Comparison of ENCODE assay signal across 21 cellular contexts in genomic region chr7:16080131-16080530, GRCh38.
"Had no signal": no experiment of that assay in that cellular context is flagged by ENCODE, and none has a peak within 500 bp of the region (broad histone marks: within the 10 kb centered on the region; RNA-seq: fewer than 3 reads in every experiment).

No MANE protein-coding gene starts in this region.

- H3K27me3 ChIP-seq: heart left ventricle, left lung, ovary, right atrium auricular region, spleen, vagina had no signal

- ATAC-seq: heart left ventricle, left lung, WTC11 had no signal

- H3K27ac ChIP-seq: heart left ventricle, left lung, ovary, prostate gland, right atrium auricular region, spleen, thoracic aorta, vagina had no signal

- H3K4me1 ChIP-seq: left lung, prostate gland, right atrium auricular region, spleen had no signal

- DNase-seq: activated CD8-positive, alpha-beta memory T cell treated with anti-CD3 and anti-CD28 coated beads for 24 hours; activated CD8-positive, alpha-beta memory T cell treated with anti-CD3 and anti-CD28 coated beads, Interleukin-2, amount 50 U/mL, for 4 hours; activated naive CD4-positive, alpha-beta T cell; activated T-cell treated with anti-CD3 and anti-CD28 coated beads, Interleukin-2, amount 50 U/mL, for 24 hours; amniotic stem cell; effector CD4-positive, alpha-beta T cell; erythroblast; heart left ventricle; left lung; natural killer cell; ovary; spleen; stimulated activated CD4-positive, alpha-beta T cell treated with anti-CD3 and anti-CD28 coated beads, Interleukin-4, amount 100 ng/mL, for 24 hours; stimulated activated naive CD4-positive, alpha-beta T cell treated with Interleukin-2 at 50 U/mL for 16 hours; T1000 had no signal

- H3K4me3 ChIP-seq: heart left ventricle, left lung, ovary, prostate gland, right atrium auricular region, spleen, thoracic aorta, vagina had no signal

- FAIRE-seq: endometrium had no signal

- H3K36me3 ChIP-seq: heart left ventricle, left lung, ovary, prostate gland, right atrium auricular region, spleen, thoracic aorta, vagina had no signal

- H3K9me3 ChIP-seq: heart left ventricle, left lung, ovary, prostate gland, right atrium auricular region, spleen, thoracic aorta, vagina had no signal
